12 cellular contexts compared by ENCODE assay signal in the genomic region with DNA sequence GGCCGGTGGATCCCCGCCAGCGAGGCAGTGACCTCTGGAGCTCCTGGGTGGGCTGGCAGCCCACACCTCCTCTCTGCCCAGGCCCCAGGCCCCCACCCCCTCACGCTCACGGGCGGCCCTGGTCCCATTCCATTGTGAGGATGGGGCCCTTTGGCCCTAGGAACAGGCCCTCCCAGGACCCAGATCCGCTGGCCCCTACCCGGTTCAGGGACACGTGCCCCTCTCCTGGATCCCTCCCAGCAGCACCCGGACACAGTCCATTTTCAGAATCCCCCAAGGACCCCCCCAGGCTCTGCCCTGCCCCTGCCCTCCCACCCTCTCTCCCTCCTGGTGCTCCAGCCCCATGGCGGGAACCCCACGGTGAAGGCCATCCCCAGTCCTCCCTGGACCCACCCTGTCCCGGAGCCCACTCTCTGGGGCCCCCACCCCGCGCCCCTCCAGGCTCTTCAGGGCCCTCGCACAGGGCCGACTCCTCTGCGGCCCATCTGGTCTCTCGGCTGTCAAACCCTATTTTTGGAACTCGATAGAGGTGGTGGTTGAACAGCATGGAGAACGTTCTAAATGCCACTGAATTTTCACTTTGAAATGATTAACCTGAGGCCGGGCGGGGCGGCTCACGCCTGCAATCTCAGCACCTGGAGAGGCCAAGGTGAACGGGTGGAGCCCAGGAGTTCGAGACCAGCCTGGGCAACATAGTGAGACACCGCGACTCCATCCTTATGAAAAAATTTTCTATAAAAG. TPM values are rescaled to one million over a fixed set of nuclear protein-coding genes. Genes with fewer than 3 reads are reported as not detected.
DNase-seq lines count a peak whose midpoint lies in the region; ATAC-seq and TF ChIP-seq lines count a peak whose summit lies in the region.
"Had no signal": no experiment of that assay in that cellular context is flagged by ENCODE, and none has a peak within 500 bp of the region (broad histone marks: within the 10 kb centered on the region; RNA-seq: fewer than 3 reads in every experiment).

No MANE protein-coding gene starts in this region.

- TF ChIP-seq POLR2A in esophagus squamous epithelium (IDR thresholded peaks at IDR 0.05), result no peak

- H3K27ac ChIP-seq in esophagus squamous epithelium (peak overlapping the region; percentile 77 to 89 (median 84)), muscle layer of duodenum (ENCODE audit: low read length) (peak overlapping the region; percentile 56), upper lobe of right lung (peak overlapping the region; percentile 77)
- H3K27ac ChIP-seq: thoracic aorta had no signal

- TF ChIP-seq CTCF in natural killer cell (IDR thresholded peaks at IDR 0.05), result no peak
- no peak for TF ChIP-seq CTCF in esophagus squamous epithelium (IDR thresholded peaks at IDR 0.05)
- TF ChIP-seq CTCF in upper lobe of right lung (IDR thresholded peaks at IDR 0.05), result no peak

- H3K27me3 ChIP-seq in esophagus squamous epithelium (no peaks in the 10 kb centered on the region), muscle layer of duodenum (ENCODE audit: low read depth, low read length) (no peaks in the 10 kb centered on the region), upper lobe of right lung (no peaks in the 10 kb centered on the region)

- no peak overlapping the region for H3K27ac Mint-ChIP-seq in natural killer cell treated with Interleukin-12 subunit alpha and Interleukin-12 subunit beta and Interleukin-15 and Interleukin-18, amount 100 ng/mL, for 72 hours
- no peak overlapping the region for H3K27ac Mint-ChIP-seq in natural killer cell
- H3K27ac Mint-ChIP-seq: brain, T-helper 17 cell had no signal

- peak overlapping the region in 3 of 4 donors; percentile 28 to 49 (median 32) for H3K4me3 ChIP-seq in esophagus squamous epithelium
- H3K4me3 ChIP-seq in muscle layer of duodenum (ENCODE audit: low read depth in 1 of 2, low read length in 2 of 2), result no peak overlapping the region
- H3K4me3 ChIP-seq in upper lobe of right lung, result peak overlapping the region; percentile 45
- H3K4me3 ChIP-seq: thoracic aorta had no signal

- peaks cover 12 to 38% of the 10 kb centered on the region in 2 donors for H3K4me1 Mint-ChIP-seq in natural killer cell treated with Interleukin-12 subunit alpha and Interleukin-12 subunit beta and Interleukin-15 and Interleukin-18, amount 100 ng/mL, for 72 hours (ENCODE audit: low read depth in 2 of 2)
- peaks cover 20 to 41% of the 10 kb centered on the region in 2 donors for H3K4me1 Mint-ChIP-seq in natural killer cell
- H3K4me1 Mint-ChIP-seq: brain had no signal

- H3K4me3 Mint-ChIP-seq in natural killer cell treated with Interleukin-12 subunit alpha and Interleukin-12 subunit beta and Interleukin-15 and Interleukin-18, amount 100 ng/mL, for 72 hours, result no peak overlapping the region
- H3K4me3 Mint-ChIP-seq in natural killer cell, result no peak overlapping the region
- H3K4me3 Mint-ChIP-seq: brain, T-helper 17 cell had no signal

- H3K9me3 ChIP-seq in esophagus squamous epithelium (no peaks in the 10 kb centered on the region), muscle layer of duodenum (ENCODE audit: control insufficient read depth in 1 of 2, low read length in 2 of 2) (no peaks in the 10 kb centered on the region), upper lobe of right lung (no peaks in the 10 kb centered on the region)
- H3K9me3 ChIP-seq: thoracic aorta had no signal

- 58 to 79% methylated on average over 8 to 18 of the region's 29 CpGs for WGBS in esophagus squamous epithelium, 2 donors

- no peaks in the 10 kb centered on the region for H3K27me3 Mint-ChIP-seq in natural killer cell treated with Interleukin-12 subunit alpha and Interleukin-12 subunit beta and Interleukin-15 and Interleukin-18, amount 100 ng/mL, for 72 hours
- no peaks in the 10 kb centered on the region for H3K27me3 Mint-ChIP-seq in natural killer cell (ENCODE audit: low read depth in 2 of 2)
- H3K27me3 Mint-ChIP-seq: T-helper 17 cell had no signal

- intact Hi-C loops in natural killer cell (cut with micrococcal nuclease) (no loop called here), esophagus squamous epithelium (cut with DNase I) (no loop called here), upper lobe of right lung (cut with DNase I) (no loop called here)

- no peaks in the 10 kb centered on the region for H3K36me3 ChIP-seq in esophagus squamous epithelium
- H3K36me3 ChIP-seq in muscle layer of duodenum (ENCODE audit: control insufficient read depth in 1 of 2, insufficient read depth in 2 of 2, low read length in 2 of 2), result no peaks in the 10 kb centered on the region
- H3K36me3 ChIP-seq in upper lobe of right lung, result no peaks in the 10 kb centered on the region
- H3K36me3 ChIP-seq: thoracic aorta had no signal

- H3K9me3 Mint-ChIP-seq in natural killer cell treated with Interleukin-12 subunit alpha and Interleukin-12 subunit beta and Interleukin-15 and Interleukin-18, amount 100 ng/mL, for 72 hours, result peaks cover 6% of the 10 kb centered on the region
- H3K9me3 Mint-ChIP-seq in natural killer cell, result no peaks in the 10 kb centered on the region

- H3K4me1 ChIP-seq in esophagus squamous epithelium (peaks cover 14 to 30% (median 14%) of the 10 kb centered on the region in 3 donors), muscle layer of duodenum (ENCODE audit: control insufficient read depth in 1 of 2, insufficient read depth in 2 of 2, low read length in 2 of 2) (no peaks in the 10 kb centered on the region), upper lobe of right lung (no peaks in the 10 kb centered on the region)

- in situ Hi-C loops in ACHN (cut with HindIII; ENCODE audit: low pct_ligation_motif_present, low pct_unique_long_range_greater_than_20kb, low sequenced_read_pairs), result no loop called here

- no peak for ATAC-seq in natural killer cell treated with Interleukin-12 subunit alpha and Interleukin-12 subunit beta and Interleukin-15 and Interleukin-18, amount 100 ng/mL, for 72 hours
- ATAC-seq in natural killer cell, result no peak
- ATAC-seq in upper lobe of right lung, result no peak
- ATAC-seq: T-helper 17 cell had no signal

- DNase-seq in natural killer cell treated with Interleukin-12 subunit alpha and Interleukin-12 subunit beta and Interleukin-15 and Interleukin-18, amount 100 ng/mL, for 72 hours (ENCODE audit: low spot score), result peak; percentile 56
- no peak for DNase-seq in natural killer cell
- DNase-seq in esophagus squamous epithelium (lab: John Stamatoyannopoulos, UW), result no peak
- DNase-seq in upper lobe of right lung, result peak; percentile 53
- no peak for DNase-seq in stimulated activated CD4-positive, alpha-beta T cell treated with anti-CD3 and anti-CD28 coated beads, Interleukin-15, amount 100 ng/mL, for 24 hours
- DNase-seq in NCI-H1417 treated with DMSO at 0.1 percent for 48 hours (lab: John Stamatoyannopoulos, UW), result no peak
- no peak for DNase-seq in ACHN
- DNase-seq: activated naive CD4-positive, alpha-beta T cell had no signal

- peaks cover 4% of the 10 kb centered on the region for H3K36me3 Mint-ChIP-seq in natural killer cell treated with Interleukin-12 subunit alpha and Interleukin-12 subunit beta and Interleukin-15 and Interleukin-18, amount 100 ng/mL, for 72 hours
- H3K36me3 Mint-ChIP-seq in natural killer cell, result no peaks in the 10 kb centered on the region

RNA-seq across cellular contexts. Expression of gene ADAP1, which starts 8.1 kb away (rescaled TPM):
- total RNA-seq in natural killer cell treated with Interleukin-12 subunit alpha and Interleukin-12 subunit beta and Interleukin-15 and Interleukin-18, amount 100 ng/mL, for 72 hours, result 100 to 1,000 TPM in 1 of 2 donors, 10 to 100 TPM in 1; 70.6 to 161 TPM
- total RNA-seq in natural killer cell (100 to 1,000 TPM in 1 of 3 donors, 10 to 100 TPM in 2; 87.2 to 117 (median 89.2) TPM), esophagus squamous epithelium (10 to 100 TPM in 2 of 4 donors, 1 to 10 TPM in 2; 6.0 to 13.7 (median 9.9) TPM), upper lobe of right lung (30.7 TPM)

RNA-seq across cellular contexts. Expression of gene COX19, which starts 28.9 kb away (rescaled TPM):
- total RNA-seq in natural killer cell treated with Interleukin-12 subunit alpha and Interleukin-12 subunit beta and Interleukin-15 and Interleukin-18, amount 100 ng/mL, for 72 hours, result 10 to 100 TPM; 17.2 to 19.9 TPM
- total RNA-seq in natural killer cell, result 10 to 100 TPM; 33.6 to 38.3 (median 33.6) TPM
- total RNA-seq in esophagus squamous epithelium, result 10 to 100 TPM in 1 of 4 donors, 1 to 10 TPM in 3; 4.0 to 13.0 (median 6.9) TPM
- total RNA-seq in upper lobe of right lung, result 9.4 TPM

RNA-seq across cellular contexts. Expression of gene CYP2W1, which starts 36.6 kb away (rescaled TPM):
- not detected for total RNA-seq in natural killer cell treated with Interleukin-12 subunit alpha and Interleukin-12 subunit beta and Interleukin-15 and Interleukin-18, amount 100 ng/mL, for 72 hours
- total RNA-seq in natural killer cell (not detected), esophagus squamous epithelium (under 1 TPM in 1 of 4 donors, not detected in 3; 0.76 TPM), upper lobe of right lung (not detected)
- total RNA-seq: T-helper 17 cell, thoracic aorta had no signal

Comparison
In these comparisons a context has a peak if more than half of its experiments do, and no peak if none do; other contexts are left out.
1. DNase-seq: peak in natural killer cell treated with Interleukin-12 subunit alpha and Interleukin-12 subunit beta and Interleukin-15 and Interleukin-18, amount 100 ng/mL, for 72 hours (single experiment) and upper lobe of right lung (single experiment); none in natural killer cell (single experiment), esophagus squamous epithelium (single experiment), stimulated activated CD4-positive, alpha-beta T cell treated with anti-CD3 and anti-CD28 coated beads, Interleukin-15, amount 100 ng/mL, for 24 hours (single experiment), NCI-H1417 treated with DMSO at 0.1 percent for 48 hours (single experiment) and ACHN (single experiment).
2. H3K4me3 ChIP-seq: peak in esophagus squamous epithelium (3 of 4) and upper lobe of right lung (single experiment); none in muscle layer of duodenum (0 of 2).
3. Peak in every context shown above with its lines, with median percentiles within 50 percentile points of each other: H3K27ac ChIP-seq.